1 cellular context compared by ENCODE assay signal in the genomic region with DNA sequence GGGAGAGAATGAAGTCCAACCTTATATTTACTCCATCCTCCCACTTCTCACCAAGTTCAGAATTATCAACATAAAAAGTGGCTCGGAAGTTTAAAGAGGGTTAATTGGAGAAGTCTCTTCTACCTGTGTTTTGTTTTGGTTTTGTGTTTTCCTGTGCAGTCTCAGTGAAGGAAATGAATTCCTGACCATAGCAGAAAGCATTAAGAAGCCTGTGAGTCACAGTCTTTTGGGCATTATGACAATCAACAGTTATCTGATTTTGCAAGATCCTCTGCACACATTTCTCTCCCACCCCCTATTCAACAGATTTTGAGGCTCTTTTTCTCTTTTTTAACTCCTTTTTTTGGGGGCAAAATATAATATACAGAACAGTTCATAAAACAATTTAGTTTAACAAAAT.
TF ChIP-seq lines count a peak whose summit lies in the region.

No MANE protein-coding gene starts in this region.

TF ChIP-seq in SK-N-SH, 30 proteins besides CTCF, POLR2A, EP300 and RAD21 (continued from another document):
- TF ChIP-seq MAX (IDR thresholded peaks at IDR 0.05; ENCODE audit: low read depth) (no peak), FOSL2 (IDR thresholded peaks at IDR 0.05; ENCODE audit: borderline replicate concordance, low read depth) (peak; percentile 78), SMC3 (IDR thresholded peaks at IDR 0.05; ENCODE audit: low read depth, low read length) (no peak), RCOR1 (IDR thresholded peaks at IDR 0.05; ENCODE audit: low read length) (no peak), IRF3 (IDR thresholded peaks at IDR 0.05; ENCODE audit: low read depth, low read length) (no peak)
